1 cellular context compared by ENCODE assay signal in the genomic region with DNA sequence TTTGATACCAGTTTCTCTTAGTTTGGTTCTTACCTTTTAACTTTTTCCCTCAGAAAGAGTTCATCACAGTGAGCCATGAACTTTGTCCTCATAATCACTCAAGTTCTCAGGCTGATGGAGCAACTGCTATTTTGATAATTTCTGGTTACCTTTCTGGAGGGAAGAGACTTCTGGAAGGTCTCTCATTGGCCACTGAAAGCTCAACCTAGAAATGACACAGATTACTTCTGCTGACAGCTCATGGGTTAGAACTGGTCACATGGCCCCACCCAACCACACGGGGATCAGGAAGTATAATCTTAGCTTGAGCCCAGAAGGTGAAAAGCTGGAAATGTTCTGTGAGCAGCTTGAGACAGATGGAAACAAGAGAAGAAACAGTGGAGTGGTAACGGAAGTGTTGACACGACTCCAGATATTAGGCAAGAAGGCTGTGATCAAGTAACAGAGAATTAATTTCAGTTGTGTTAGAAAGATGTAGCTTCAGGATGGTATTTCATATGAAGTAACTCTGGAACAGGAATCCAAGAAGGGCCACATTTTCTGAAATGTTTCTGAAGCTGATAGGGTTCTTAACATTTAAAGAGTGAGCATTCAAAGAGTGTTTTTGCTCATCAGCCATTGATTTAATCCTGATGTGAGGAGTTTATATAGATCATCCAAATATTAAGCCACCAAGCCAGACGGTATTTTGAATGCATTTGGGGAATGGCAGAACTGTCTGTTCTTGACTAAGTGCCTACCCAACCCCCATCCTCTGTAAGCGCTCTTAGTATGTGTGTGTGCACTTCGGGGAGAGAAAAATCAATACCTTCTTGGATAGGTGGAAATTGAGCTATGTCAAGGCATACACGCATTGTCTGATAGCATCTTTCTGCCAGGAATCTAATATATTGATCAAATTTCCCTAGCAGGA.
TF ChIP-seq lines count a peak whose summit lies in the region.

No MANE protein-coding gene starts in this region.

TF ChIP-seq in K562, 482 proteins besides CTCF, POLR2A, EP300 and RAD21 (continued from another document and continues in another):
- TF ChIP-seq JUND (IDR thresholded peaks at IDR 0.05; ENCODE audit: borderline replicate concordance, low read depth, low read length) (0 out of 2 replicates have a peak, but pooled peaks have one; percentile 38), JUND (tag; IDR thresholded peaks at IDR 0.05; ENCODE audit: borderline replicate concordance, low read depth, low read length) (peak; percentile 35; the same call in 1 of the 3 replicates), MED1 (CRISPR knock-in tag; IDR thresholded peaks at IDR 0.05; ENCODE audit: borderline replicate concordance) (no peak), ZNF24 (IDR thresholded peaks at IDR 0.05) (no peak), BRD4 (IDR thresholded peaks at IDR 0.05) (no peak), YBX1 (IDR thresholded peaks at IDR 0.05) (no peak), CEBPG (CRISPR knock-in tag; IDR thresholded peaks at IDR 0.05) (no peak), CEBPG (tag; conservative IDR thresholded peaks at IDR 0.05 in 1 of 2, IDR thresholded peaks at IDR 0.05 in 1 of 2) (peak; percentile 62 to 75; a peak in 2 of 4 replicates), RAD51 (IDR thresholded peaks at IDR 0.05; ENCODE audit: borderline replicate concordance, low read depth) (peak; percentile 96), PHF8 (IDR thresholded peaks at IDR 0.05; ENCODE audit: borderline replicate concordance, low read length) (peak; percentile 38; the same call in 1 of the 2 replicates), SPI1 (IDR thresholded peaks at IDR 0.05; ENCODE audit: borderline replicate concordance, low read depth, low read length) (no peak), POLR2G (IDR thresholded peaks at IDR 0.05; ENCODE audit: low read depth, low read length) (peak; percentile 36; the same call in 1 of the 2 replicates), HNRNPK (IDR thresholded peaks at IDR 0.05; ENCODE audit: low read depth, low read length, poor library complexity, severe bottlenecking) (no peak), ZNF23 (CRISPR knock-in tag; IDR thresholded peaks at IDR 0.05) (no peak), RHOXF2B (CRISPR knock-in tag; conservative IDR thresholded peaks at IDR 0.05) (no peak), NBN (IDR thresholded peaks at IDR 0.05; ENCODE audit: low read depth) (peak; percentile 77; the same call in 1 of the 2 replicates), NCOR1 (IDR thresholded peaks at IDR 0.05) (no peak), TOE1 (IDR thresholded peaks at IDR 0.05; ENCODE audit: borderline replicate concordance) (no peak), TOE1 (CRISPR knock-in tag; IDR thresholded peaks at IDR 0.05; ENCODE audit: borderline replicate concordance, low read depth) (no peak), NFYB (IDR thresholded peaks at IDR 0.05; ENCODE audit: extremely low read depth, insufficient read length) (peak; percentile 53), MCM3 (IDR thresholded peaks at IDR 0.05) (no peak), ZNF707 (CRISPR knock-in tag; conservative IDR thresholded peaks at IDR 0.05) (no peak), NRF1 (conservative IDR thresholded peaks at IDR 0.05 in 1 of 2, IDR thresholded peaks at IDR 0.05 in 1 of 2) (0 out of 4 replicates have a peak, but pooled peaks of 1 of the 2 experiments have one; percentile 18), RUNX1 (IDR thresholded peaks at IDR 0.05; ENCODE audit: low read depth) (no peak), ZNF436 (CRISPR knock-in tag; IDR thresholded peaks at IDR 0.05) (no peak), CHD4 (IDR thresholded peaks at IDR 0.05; ENCODE audit: insufficient read depth, insufficient replicate concordance, low read depth, low read length, poor library complexity, severe bottlenecking) (no peak), SIX5 (IDR thresholded peaks at IDR 0.05; ENCODE audit: borderline replicate concordance in 1 of 2, insufficient read depth in 1 of 2, low read depth in 1 of 2, low read length in 2 of 2) (0 out of 4 replicates have a peak, but pooled peaks of 1 of the 2 experiments have one; percentile 16), TEAD2 (tag; IDR thresholded peaks at IDR 0.05) (peak; percentile 62; the same call in 1 of the 2 replicates), ARID2 (IDR thresholded peaks at IDR 0.05) (no peak), ILF3 (IDR thresholded peaks at IDR 0.05; ENCODE audit: borderline replicate concordance) (peak; percentile 62; the same call in 1 of the 2 replicates), ZNF507 (tag; conservative IDR thresholded peaks at IDR 0.05) (no peak), MAFK (IDR thresholded peaks at IDR 0.05; ENCODE audit: low read length) (0 out of 2 replicates have a peak, but pooled peaks have one; percentile 1), HNRNPL (IDR thresholded peaks at IDR 0.05; ENCODE audit: low read depth, low read length) (no peak), ETV5 (CRISPR knock-in tag; IDR thresholded peaks at IDR 0.05; ENCODE audit: low read depth) (no peak), PHB2 (IDR thresholded peaks at IDR 0.05; ENCODE audit: low read depth) (no peak), SMAD1 (IDR thresholded peaks at IDR 0.05; ENCODE audit: low read depth, low read length, partially characterized antibody) (no peak), ZNF311 (CRISPR knock-in tag; IDR thresholded peaks at IDR 0.05) (0 out of 2 replicates have a peak, but pooled peaks have one; percentile 46), CHD2 (IDR thresholded peaks at IDR 0.05; ENCODE audit: low read depth, low read length) (0 out of 2 replicates have a peak, but pooled peaks have one; percentile 10), FOXM1 (IDR thresholded peaks at IDR 0.05; ENCODE audit: low read depth) (0 out of 2 replicates have a peak, but pooled peaks have one; percentile 20), FOXM1 (CRISPR knock-in tag; IDR thresholded peaks at IDR 0.05; ENCODE audit: low read depth) (no peak), RFX1 (IDR thresholded peaks at IDR 0.05) (no peak), MYC (IDR thresholded peaks at IDR 0.05; ENCODE audit: low read depth, low read length) (peak; percentile 60), MYC (CRISPR knock-in tag; IDR thresholded peaks at IDR 0.05; ENCODE audit: borderline replicate concordance, low read depth) (no peak), FIP1L1 (IDR thresholded peaks at IDR 0.05; ENCODE audit: low read depth, low read length, poor library complexity, severe bottlenecking) (no peak)
- TF ChIP-seq, protein P1, sequence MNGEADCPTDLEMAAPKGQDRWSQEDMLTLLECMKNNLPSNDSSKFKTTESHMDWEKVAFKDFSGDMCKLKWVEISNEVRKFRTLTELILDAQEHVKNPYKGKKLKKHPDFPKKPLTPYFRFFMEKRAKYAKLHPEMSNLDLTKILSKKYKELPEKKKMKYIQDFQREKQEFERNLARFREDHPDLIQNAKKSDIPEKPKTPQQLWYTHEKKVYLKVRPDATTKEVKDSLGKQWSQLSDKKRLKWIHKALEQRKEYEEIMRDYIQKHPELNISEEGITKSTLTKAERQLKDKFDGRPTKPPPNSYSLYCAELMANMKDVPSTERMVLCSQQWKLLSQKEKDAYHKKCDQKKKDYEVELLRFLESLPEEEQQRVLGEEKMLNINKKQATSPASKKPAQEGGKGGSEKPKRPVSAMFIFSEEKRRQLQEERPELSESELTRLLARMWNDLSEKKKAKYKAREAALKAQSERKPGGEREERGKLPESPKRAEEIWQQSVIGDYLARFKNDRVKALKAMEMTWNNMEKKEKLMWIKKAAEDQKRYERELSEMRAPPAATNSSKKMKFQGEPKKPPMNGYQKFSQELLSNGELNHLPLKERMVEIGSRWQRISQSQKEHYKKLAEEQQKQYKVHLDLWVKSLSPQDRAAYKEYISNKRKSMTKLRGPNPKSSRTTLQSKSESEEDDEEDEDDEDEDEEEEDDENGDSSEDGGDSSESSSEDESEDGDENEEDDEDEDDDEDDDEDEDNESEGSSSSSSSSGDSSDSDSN (IDR thresholded peaks at IDR 0.05; ENCODE audit: borderline replicate concordance in 1 of 2, low read depth in 2 of 2, low read length in 2 of 2) = 0 out of 4 replicates have a peak, but pooled peaks of 1 of the 2 experiments have one; percentile 49
- TF ChIP-seq, protein P2, sequence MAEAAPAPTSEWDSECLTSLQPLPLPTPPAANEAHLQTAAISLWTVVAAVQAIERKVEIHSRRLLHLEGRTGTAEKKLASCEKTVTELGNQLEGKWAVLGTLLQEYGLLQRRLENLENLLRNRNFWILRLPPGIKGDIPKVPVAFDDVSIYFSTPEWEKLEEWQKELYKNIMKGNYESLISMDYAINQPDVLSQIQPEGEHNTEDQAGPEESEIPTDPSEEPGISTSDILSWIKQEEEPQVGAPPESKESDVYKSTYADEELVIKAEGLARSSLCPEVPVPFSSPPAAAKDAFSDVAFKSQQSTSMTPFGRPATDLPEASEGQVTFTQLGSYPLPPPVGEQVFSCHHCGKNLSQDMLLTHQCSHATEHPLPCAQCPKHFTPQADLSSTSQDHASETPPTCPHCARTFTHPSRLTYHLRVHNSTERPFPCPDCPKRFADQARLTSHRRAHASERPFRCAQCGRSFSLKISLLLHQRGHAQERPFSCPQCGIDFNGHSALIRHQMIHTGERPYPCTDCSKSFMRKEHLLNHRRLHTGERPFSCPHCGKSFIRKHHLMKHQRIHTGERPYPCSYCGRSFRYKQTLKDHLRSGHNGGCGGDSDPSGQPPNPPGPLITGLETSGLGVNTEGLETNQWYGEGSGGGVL (CRISPR knock-in tag; IDR thresholded peaks at IDR 0.05) = no peak
- TF ChIP-seq, protein P3, sequence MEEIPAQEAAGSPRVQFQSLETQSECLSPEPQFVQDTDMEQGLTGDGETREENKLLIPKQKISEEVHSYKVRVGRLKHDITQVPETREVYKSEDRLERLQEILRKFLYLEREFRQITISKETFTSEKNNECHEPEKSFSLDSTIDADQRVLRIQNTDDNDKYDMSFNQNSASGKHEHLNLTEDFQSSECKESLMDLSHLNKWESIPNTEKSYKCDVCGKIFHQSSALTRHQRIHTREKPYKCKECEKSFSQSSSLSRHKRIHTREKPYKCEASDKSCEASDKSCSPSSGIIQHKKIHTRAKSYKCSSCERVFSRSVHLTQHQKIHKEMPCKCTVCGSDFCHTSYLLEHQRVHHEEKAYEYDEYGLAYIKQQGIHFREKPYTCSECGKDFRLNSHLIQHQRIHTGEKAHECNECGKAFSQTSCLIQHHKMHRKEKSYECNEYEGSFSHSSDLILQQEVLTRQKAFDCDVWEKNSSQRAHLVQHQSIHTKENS (CRISPR knock-in tag; IDR thresholded peaks at IDR 0.05) = no peak
- TF ChIP-seq, protein P4, sequence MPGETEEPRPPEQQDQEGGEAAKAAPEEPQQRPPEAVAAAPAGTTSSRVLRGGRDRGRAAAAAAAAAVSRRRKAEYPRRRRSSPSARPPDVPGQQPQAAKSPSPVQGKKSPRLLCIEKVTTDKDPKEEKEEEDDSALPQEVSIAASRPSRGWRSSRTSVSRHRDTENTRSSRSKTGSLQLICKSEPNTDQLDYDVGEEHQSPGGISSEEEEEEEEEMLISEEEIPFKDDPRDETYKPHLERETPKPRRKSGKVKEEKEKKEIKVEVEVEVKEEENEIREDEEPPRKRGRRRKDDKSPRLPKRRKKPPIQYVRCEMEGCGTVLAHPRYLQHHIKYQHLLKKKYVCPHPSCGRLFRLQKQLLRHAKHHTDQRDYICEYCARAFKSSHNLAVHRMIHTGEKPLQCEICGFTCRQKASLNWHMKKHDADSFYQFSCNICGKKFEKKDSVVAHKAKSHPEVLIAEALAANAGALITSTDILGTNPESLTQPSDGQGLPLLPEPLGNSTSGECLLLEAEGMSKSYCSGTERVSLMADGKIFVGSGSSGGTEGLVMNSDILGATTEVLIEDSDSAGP (CRISPR knock-in tag; IDR thresholded peaks at IDR 0.05) = no peak
- TF ChIP-seq, protein P5, sequence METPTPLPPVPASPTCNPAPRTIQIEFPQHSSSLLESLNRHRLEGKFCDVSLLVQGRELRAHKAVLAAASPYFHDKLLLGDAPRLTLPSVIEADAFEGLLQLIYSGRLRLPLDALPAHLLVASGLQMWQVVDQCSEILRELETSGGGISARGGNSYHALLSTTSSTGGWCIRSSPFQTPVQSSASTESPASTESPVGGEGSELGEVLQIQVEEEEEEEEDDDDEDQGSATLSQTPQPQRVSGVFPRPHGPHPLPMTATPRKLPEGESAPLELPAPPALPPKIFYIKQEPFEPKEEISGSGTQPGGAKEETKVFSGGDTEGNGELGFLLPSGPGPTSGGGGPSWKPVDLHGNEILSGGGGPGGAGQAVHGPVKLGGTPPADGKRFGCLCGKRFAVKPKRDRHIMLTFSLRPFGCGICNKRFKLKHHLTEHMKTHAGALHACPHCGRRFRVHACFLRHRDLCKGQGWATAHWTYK (CRISPR knock-in tag; IDR thresholded peaks at IDR 0.05) = no peak
- TF ChIP-seq, protein P6, sequence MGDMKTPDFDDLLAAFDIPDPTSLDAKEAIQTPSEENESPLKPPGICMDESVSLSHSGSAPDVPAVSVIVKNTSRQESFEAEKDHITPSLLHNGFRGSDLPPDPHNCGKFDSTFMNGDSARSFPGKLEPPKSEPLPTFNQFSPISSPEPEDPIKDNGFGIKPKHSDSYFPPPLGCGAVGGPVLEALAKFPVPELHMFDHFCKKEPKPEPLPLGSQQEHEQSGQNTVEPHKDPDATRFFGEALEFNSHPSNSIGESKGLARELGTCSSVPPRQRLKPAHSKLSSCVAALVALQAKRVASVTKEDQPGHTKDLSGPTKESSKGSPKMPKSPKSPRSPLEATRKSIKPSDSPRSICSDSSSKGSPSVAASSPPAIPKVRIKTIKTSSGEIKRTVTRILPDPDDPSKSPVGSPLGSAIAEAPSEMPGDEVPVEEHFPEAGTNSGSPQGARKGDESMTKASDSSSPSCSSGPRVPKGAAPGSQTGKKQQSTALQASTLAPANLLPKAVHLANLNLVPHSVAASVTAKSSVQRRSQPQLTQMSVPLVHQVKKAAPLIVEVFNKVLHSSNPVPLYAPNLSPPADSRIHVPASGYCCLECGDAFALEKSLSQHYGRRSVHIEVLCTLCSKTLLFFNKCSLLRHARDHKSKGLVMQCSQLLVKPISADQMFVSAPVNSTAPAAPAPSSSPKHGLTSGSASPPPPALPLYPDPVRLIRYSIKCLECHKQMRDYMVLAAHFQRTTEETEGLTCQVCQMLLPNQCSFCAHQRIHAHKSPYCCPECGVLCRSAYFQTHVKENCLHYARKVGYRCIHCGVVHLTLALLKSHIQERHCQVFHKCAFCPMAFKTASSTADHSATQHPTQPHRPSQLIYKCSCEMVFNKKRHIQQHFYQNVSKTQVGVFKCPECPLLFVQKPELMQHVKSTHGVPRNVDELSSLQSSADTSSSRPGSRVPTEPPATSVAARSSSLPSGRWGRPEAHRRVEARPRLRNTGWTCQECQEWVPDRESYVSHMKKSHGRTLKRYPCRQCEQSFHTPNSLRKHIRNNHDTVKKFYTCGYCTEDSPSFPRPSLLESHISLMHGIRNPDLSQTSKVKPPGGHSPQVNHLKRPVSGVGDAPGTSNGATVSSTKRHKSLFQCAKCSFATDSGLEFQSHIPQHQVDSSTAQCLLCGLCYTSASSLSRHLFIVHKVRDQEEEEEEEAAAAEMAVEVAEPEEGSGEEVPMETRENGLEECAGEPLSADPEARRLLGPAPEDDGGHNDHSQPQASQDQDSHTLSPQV (IDR thresholded peaks at IDR 0.05) = peak; percentile 83
- TF ChIP-seq, protein P7, sequence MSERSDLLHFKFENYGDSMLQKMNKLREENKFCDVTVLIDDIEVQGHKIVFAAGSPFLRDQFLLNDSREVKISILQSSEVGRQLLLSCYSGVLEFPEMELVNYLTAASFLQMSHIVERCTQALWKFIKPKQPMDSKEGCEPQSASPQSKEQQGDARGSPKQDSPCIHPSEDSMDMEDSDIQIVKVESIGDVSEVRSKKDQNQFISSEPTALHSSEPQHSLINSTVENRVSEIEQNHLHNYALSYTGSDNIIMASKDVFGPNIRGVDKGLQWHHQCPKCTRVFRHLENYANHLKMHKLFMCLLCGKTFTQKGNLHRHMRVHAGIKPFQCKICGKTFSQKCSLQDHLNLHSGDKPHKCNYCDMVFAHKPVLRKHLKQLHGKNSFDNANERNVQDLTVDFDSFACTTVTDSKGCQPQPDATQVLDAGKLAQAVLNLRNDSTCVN (CRISPR knock-in tag; IDR thresholded peaks at IDR 0.05) = 0 out of 2 replicates have a peak, but pooled peaks have one; percentile 44
